12 cellular contexts compared by ENCODE assay signal in genomic region chr22:26903030-26903856, GRCh38.
DNase-seq lines count a peak whose midpoint lies in the region; ATAC-seq and TF ChIP-seq lines count a peak whose summit lies in the region.
"Had no signal": no experiment of that assay in that cellular context is flagged by ENCODE, and none has a peak within 500 bp of the region (broad histone marks: within the 10 kb centered on the region; RNA-seq: fewer than 3 reads in every experiment).

No MANE protein-coding gene starts in this region.

- H3K9me3 ChIP-seq in DOHH2 (ENCODE audit: control insufficient read depth, insufficient read depth, low read length) (no peaks in the 10 kb centered on the region), neuron (ENCODE audit: low read length) (no peaks in the 10 kb centered on the region)

- no peaks in the 10 kb centered on the region for H4K20me1 ChIP-seq in DOHH2 (ENCODE audit: control insufficient read depth, insufficient read depth, low read depth, low read length)

- ATAC-seq in activated CD8-positive, alpha-beta memory T cell treated with anti-CD3 and anti-CD28 coated beads, Interleukin-2, amount 10 ng/mL, durations not matched to agents 7 days and 5 days = no peak
- ATAC-seq in HG02870 (IDR thresholded peaks at IDR 0.05; ENCODE audit: unreplicated experiment) = no peak
- ATAC-seq in omental fat pad (ENCODE audit: low FRiP score) = no peak

- DNase-seq in NCI-H82 treated with DMSO at 0.1 percent for 48 hours (lab: John Stamatoyannopoulos, UW; ENCODE audit: unreplicated experiment) (peak; percentile 2), glutamatergic neuron (peak; percentile 31), omental fat pad (ENCODE audit: low spot score) (no peak), GOT3 (lab: John Stamatoyannopoulos, UW) (no peak)
- DNase-seq in activated CD8-positive, alpha-beta memory T cell treated with anti-CD3 and anti-CD28 coated beads, Interleukin-2, amount 10 ng/mL, durations not matched to agents 7 days and 5 days = no peak
- DNase-seq: effector CD4-positive, alpha-beta T cell; EL; OCI-M1 had no signal

- no peaks in the 10 kb centered on the region for H3K9me3 Mint-ChIP-seq in glutamatergic neuron (ENCODE audit: unreplicated experiment)
- H3K9me3 Mint-ChIP-seq in activated CD8-positive, alpha-beta memory T cell treated with anti-CD3 and anti-CD28 coated beads, Interleukin-2, amount 10 ng/mL, durations not matched to agents 7 days and 5 days (ENCODE audit: low read depth) = no peaks in the 10 kb centered on the region

- peak overlapping the region; percentile 92 for H3K4me3 Mint-ChIP-seq in glutamatergic neuron (ENCODE audit: unreplicated experiment)
- H3K4me3 Mint-ChIP-seq in activated CD8-positive, alpha-beta memory T cell treated with anti-CD3 and anti-CD28 coated beads, Interleukin-2, amount 10 ng/mL, durations not matched to agents 7 days and 5 days = no peak overlapping the region

- H3K27me3 Mint-ChIP-seq in glutamatergic neuron (ENCODE audit: unreplicated experiment) = peaks cover 17% of the 10 kb centered on the region
- peaks cover 50% of the 10 kb centered on the region for H3K27me3 Mint-ChIP-seq in activated CD8-positive, alpha-beta memory T cell treated with anti-CD3 and anti-CD28 coated beads, Interleukin-2, amount 10 ng/mL, durations not matched to agents 7 days and 5 days

- H3K79me2 ChIP-seq in DOHH2 (ENCODE audit: control insufficient read depth, low read length) = no peaks in the 10 kb centered on the region

- H3K27ac ChIP-seq in DOHH2 (ENCODE audit: low read depth, low read length) = no peak overlapping the region

- H2AFZ ChIP-seq in neuron (ENCODE audit: low read depth, low read length) = peak overlapping the region; percentile 48

- TF ChIP-seq CTCF in DOHH2 (IDR thresholded peaks at IDR 0.05; ENCODE audit: low read depth, low read length, poor library complexity, severe bottlenecking) (no peak), glutamatergic neuron (IDR thresholded peaks at IDR 0.05; ENCODE audit: partially characterized antibody, unreplicated experiment) (no peak), omental fat pad (IDR thresholded peaks at IDR 0.05) (no peak)

- CTCF ChIA-PET in activated CD8-positive, alpha-beta memory T cell treated with anti-CD3 and anti-CD28 coated beads, Interleukin-2, amount 10 ng/mL, durations not matched to agents 7 days and 5 days (lab: Charles Lee) = no interaction called here

- H3K4me1 ChIP-seq in DOHH2 (ENCODE audit: control insufficient read depth, low read length) (peaks cover 4% of the 10 kb centered on the region; the same call in 1 of the 2 replicates), neuron (ENCODE audit: insufficient read depth, low read length) (peaks cover 27% of the 10 kb centered on the region)

- H3K27me3 ChIP-seq in DOHH2 (ENCODE audit: control insufficient read depth, low read length) (peaks cover 21% of the 10 kb centered on the region), neuron (ENCODE audit: insufficient read depth, low read length) (no peaks in the 10 kb centered on the region)

- H3F3A ChIP-seq in DOHH2 (ENCODE audit: control insufficient read depth, insufficient read depth) = no peaks in the 10 kb centered on the region

- H3K36me3 ChIP-seq in DOHH2 (ENCODE audit: control insufficient read depth, low read length) (no peaks in the 10 kb centered on the region), neuron (ENCODE audit: insufficient read depth, low read length) (no peaks in the 10 kb centered on the region)

- H3K4me2 ChIP-seq in DOHH2 (ENCODE audit: low read length) = peak overlapping the region; percentile 13; the same call in 1 of the 2 replicates

- H3K9me2 ChIP-seq in DOHH2 (replicated peaks; ENCODE audit: control insufficient read depth, low read length) = no peaks in the 10 kb centered on the region

- H3K4me3 ChIP-seq in DOHH2 (ENCODE audit: low read length) (no peak overlapping the region), neuron (ENCODE audit: low read length) (peak overlapping the region; percentile 46)
- H3K4me3 ChIP-seq: lung had no signal

- H3K4me1 Mint-ChIP-seq in glutamatergic neuron (ENCODE audit: low read depth, unreplicated experiment) = no peaks in the 10 kb centered on the region
- no peaks in the 10 kb centered on the region for H3K4me1 Mint-ChIP-seq in activated CD8-positive, alpha-beta memory T cell treated with anti-CD3 and anti-CD28 coated beads, Interleukin-2, amount 10 ng/mL, durations not matched to agents 7 days and 5 days

- H3K27ac Mint-ChIP-seq in glutamatergic neuron (ENCODE audit: unreplicated experiment) = no peak overlapping the region
- H3K27ac Mint-ChIP-seq in activated CD8-positive, alpha-beta memory T cell treated with anti-CD3 and anti-CD28 coated beads, Interleukin-2, amount 10 ng/mL, durations not matched to agents 7 days and 5 days = no peak overlapping the region

- H3K36me3 Mint-ChIP-seq in glutamatergic neuron (ENCODE audit: unreplicated experiment) = no peaks in the 10 kb centered on the region
- H3K36me3 Mint-ChIP-seq in activated CD8-positive, alpha-beta memory T cell treated with anti-CD3 and anti-CD28 coated beads, Interleukin-2, amount 10 ng/mL, durations not matched to agents 7 days and 5 days = no peaks in the 10 kb centered on the region

Comparison
In these comparisons a context has a peak if more than half of its experiments do, and no peak if none do; other contexts are left out.
1. DNase-seq: peak in NCI-H82 treated with DMSO at 0.1 percent for 48 hours (single experiment) and glutamatergic neuron (single experiment); none in activated CD8-positive, alpha-beta memory T cell treated with anti-CD3 and anti-CD28 coated beads, Interleukin-2, amount 10 ng/mL, durations not matched to agents 7 days and 5 days (single experiment), omental fat pad (single experiment) and GOT3 (single experiment).